In genomic region chr6:26045939-26046368, GRCh38 we compare ENCODE assay signal across 8 cellular contexts. TPM values are rescaled to one million over a fixed set of nuclear protein-coding genes. Genes with fewer than 3 reads are reported as not detected.
DNase-seq lines count a peak whose midpoint lies in the region; ATAC-seq, FAIRE-seq and TF ChIP-seq lines count a peak whose summit lies in the region.

No MANE protein-coding gene starts in this region.

- DNase-seq in BE2C (no peak), HFFc6 (no peak), kidney (no peak), GDM1 (lab: John Stamatoyannopoulos, UW) (no peak), NCI-H526 treated with DMSO at 0.1 percent for 48 hours (lab: John Stamatoyannopoulos, UW) (no peak), NCI-H2196 (lab: John Stamatoyannopoulos, UW; ENCODE audit: unreplicated experiment) (no peak), GM03348 (ENCODE audit: low spot score) (no peak)
- DNase-seq in activated CD8-positive, alpha-beta T cell treated with anti-CD3 and anti-CD28 coated beads for 36 hours = no peak

- POLR2A ChIA-PET in activated CD8-positive, alpha-beta T cell treated with anti-CD3 and anti-CD28 coated beads for 36 hours (lab: Charles Lee) = interaction anchor here (0.6 to 26.1 kb wide), 24 partner anchors 10 to 1092 kb away, joined by 3 to 1376 read pairs (median 4); partner anchors contain the start of gene HFE

- H3K27me3 ChIP-seq in BE2C = no peaks in the 10 kb centered on the region

- no peaks in the 10 kb centered on the region; the same call in 1 of the 2 replicates for H3K9me3 Mint-ChIP-seq in HFFc6
- no peaks in the 10 kb centered on the region for H3K9me3 Mint-ChIP-seq in activated CD8-positive, alpha-beta T cell treated with anti-CD3 and anti-CD28 coated beads for 36 hours

- H3K4me3 ChIP-seq in BE2C (ENCODE audit: low read depth, low read length) (peak overlapping the region; percentile 70), kidney (ENCODE audit: low read length in 2 of 2) (peak overlapping the region; percentile 80 to 90)

- no peak for TF ChIP-seq CTCF in BE2C (IDR thresholded peaks at IDR 0.05; ENCODE audit: low read depth, low read length)
- no peak for TF ChIP-seq CTCF in HFFc6 (IDR thresholded peaks at IDR 0.05)
- TF ChIP-seq CTCF in activated CD8-positive, alpha-beta T cell treated with anti-CD3 and anti-CD28 coated beads for 36 hours (IDR thresholded peaks at IDR 0.05) = no peak
- no peak for TF ChIP-seq CTCF in kidney (IDR thresholded peaks at IDR 0.05; ENCODE audit: borderline replicate concordance, extremely low read depth, insufficient read depth)

- H3K9ac ChIP-seq in kidney (ENCODE audit: low read length in 2 of 2) = peak overlapping the region in 1 of 2 donors; percentile 68

- H3K27ac Mint-ChIP-seq in HFFc6 = peak overlapping the region; percentile 97
- peak overlapping the region; percentile 96 for H3K27ac Mint-ChIP-seq in activated CD8-positive, alpha-beta T cell treated with anti-CD3 and anti-CD28 coated beads for 36 hours

- H3K36me3 Mint-ChIP-seq in HFFc6 (ENCODE audit: low read depth) = no peaks in the 10 kb centered on the region
- H3K36me3 Mint-ChIP-seq in activated CD8-positive, alpha-beta T cell treated with anti-CD3 and anti-CD28 coated beads for 36 hours (ENCODE audit: low read depth) = peaks cover 2% of the 10 kb centered on the region

- CTCF ChIA-PET in activated CD8-positive, alpha-beta T cell treated with anti-CD3 and anti-CD28 coated beads for 36 hours (lab: Charles Lee) = interaction anchor here (0.9 to 4.2 kb wide), 9 partner anchors 8 to 78 kb away, joined by 3 to 48 read pairs (median 4); a partner anchor contains a TSS

- no peak for ATAC-seq in activated CD8-positive, alpha-beta T cell treated with anti-CD3 and anti-CD28 coated beads for 36 hours

- H3K4me1 ChIP-seq in BE2C (0 out of 2 replicates have a peak, but pooled peaks cover 2% of the 10 kb centered on the region), kidney (ENCODE audit: control insufficient read depth in 1 of 2, insufficient read depth in 1 of 2, low read depth in 1 of 2, low read length in 2 of 2) (peaks cover 6 to 10% of the 10 kb centered on the region in 2 donors)

- peaks cover 14% of the 10 kb centered on the region for H3K27me3 Mint-ChIP-seq in HFFc6 (ENCODE audit: insufficient read depth)
- no peaks in the 10 kb centered on the region for H3K27me3 Mint-ChIP-seq in activated CD8-positive, alpha-beta T cell treated with anti-CD3 and anti-CD28 coated beads for 36 hours

- H3K4me3 Mint-ChIP-seq in HFFc6 = peak overlapping the region; percentile 88
- peak overlapping the region; percentile 76 for H3K4me3 Mint-ChIP-seq in activated CD8-positive, alpha-beta T cell treated with anti-CD3 and anti-CD28 coated beads for 36 hours

- peak overlapping the region; percentile 61 to 79 for H3K27ac ChIP-seq in kidney (ENCODE audit: low read depth in 2 of 2, low read length in 2 of 2)

- H3K36me3 ChIP-seq in BE2C (no peaks in the 10 kb centered on the region), kidney (ENCODE audit: control insufficient read depth in 1 of 2, insufficient read depth in 2 of 2, low read length in 2 of 2) (no peaks in the 10 kb centered on the region)

- peaks cover 48% of the 10 kb centered on the region for H3K4me1 Mint-ChIP-seq in HFFc6 (ENCODE audit: low read depth)
- H3K4me1 Mint-ChIP-seq in activated CD8-positive, alpha-beta T cell treated with anti-CD3 and anti-CD28 coated beads for 36 hours (ENCODE audit: low read depth) = peaks cover 10% of the 10 kb centered on the region

- H3K9me3 ChIP-seq in BE2C (no peaks in the 10 kb centered on the region), kidney (ENCODE audit: control insufficient read depth in 1 of 2, low read length in 2 of 2) (no peaks in the 10 kb centered on the region)

- no peak for FAIRE-seq in kidney (lab: Jason Lieb, UNC)

- intact Hi-C loops in activated CD8-positive, alpha-beta T cell treated with anti-CD3 and anti-CD28 coated beads for 36 hours (cut with micrococcal nuclease) = loop anchor here (1.0 kb wide), 1 partner anchor 9 kb away; no protein-coding TSS in a partner anchor
- intact Hi-C loops in kidney (cut with DNase I) = no loop called here

RNA-seq across cellular contexts. Expression of gene HFE, which starts 41.3 kb away (rescaled TPM):
- not detected for polyA plus RNA-seq in BE2C (2012; ENCODE audit: insufficient read depth, insufficient read length, low read depth)
- 10 to 100 TPM; 16.1 to 21.7 (median 18.3) TPM for total RNA-seq in HFFc6 (2021; fragmentation: NEBNext Ultra II Directional; extraction: Animal tissue kit (Norgen Biotek cat#: 25700))
- total RNA-seq in activated CD8-positive, alpha-beta T cell treated with anti-CD3 and anti-CD28 coated beads for 36 hours = under 1 TPM; 0.25 to 0.56 TPM
- total RNA-seq in kidney = 10.6 TPM
- polyA plus RNA-seq in kidney (ENCODE audit: insufficient read depth, low read depth, low replicate concordance) = 6.3 TPM
